Comparison of ENCODE assay signal across 25 cellular contexts in the genomic region with DNA sequence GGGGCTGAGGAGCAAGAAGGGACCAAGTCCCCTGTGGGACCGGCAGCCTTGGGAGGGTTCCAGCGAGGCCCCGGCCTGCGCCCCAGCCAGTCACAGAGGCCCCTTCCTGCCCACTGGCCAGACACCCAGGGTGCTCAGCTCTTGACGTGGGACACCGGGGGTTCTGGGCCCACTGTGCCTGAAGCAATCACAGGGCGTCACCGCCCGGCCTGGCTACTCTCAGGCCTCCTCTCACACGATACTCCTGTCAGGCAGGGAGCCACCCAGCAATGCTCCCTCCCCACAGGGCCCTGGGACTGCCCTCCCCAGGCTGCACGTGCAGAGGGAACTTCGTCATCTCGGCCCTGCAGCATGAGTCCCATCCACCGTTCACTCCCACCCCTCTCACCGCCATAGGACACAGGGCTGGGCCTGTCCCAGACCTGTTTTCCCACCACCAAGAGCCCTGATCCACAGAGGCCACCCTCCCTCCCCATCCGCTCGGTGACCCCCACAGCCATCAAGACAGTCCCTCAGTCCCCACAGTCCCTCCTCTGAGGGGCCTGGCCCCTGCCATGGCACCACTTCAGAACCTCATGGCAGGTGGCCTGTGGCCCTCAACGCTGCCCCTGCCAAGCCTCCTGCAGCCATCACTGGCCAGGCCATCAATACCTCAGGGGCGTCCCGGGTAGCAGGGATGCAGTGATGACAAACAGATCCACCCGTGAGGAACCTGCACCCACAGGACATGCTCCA. TPM values are rescaled to one million over a fixed set of nuclear protein-coding genes. Genes with fewer than 3 reads are reported as not detected.
DNase-seq lines count a peak whose midpoint lies in the region; ATAC-seq, FAIRE-seq and TF ChIP-seq lines count a peak whose summit lies in the region.
"Had no signal": no experiment of that assay in that cellular context is flagged by ENCODE, and none has a peak within 500 bp of the region (broad histone marks: within the 10 kb centered on the region; RNA-seq: fewer than 3 reads in every experiment).

No MANE protein-coding gene starts in this region.

- no peaks in the 10 kb centered on the region for H3K27me3 ChIP-seq in BLaER1
- no peaks in the 10 kb centered on the region for H3K27me3 ChIP-seq in neural progenitor cell
- H3K27me3 ChIP-seq: colonic mucosa, sigmoid colon had no signal

- no peaks in the 10 kb centered on the region for H3K9me3 ChIP-seq in BLaER1
- no peaks in the 10 kb centered on the region for H3K9me3 ChIP-seq in neural progenitor cell (ENCODE audit: low read depth)
- H3K9me3 ChIP-seq: colonic mucosa, sigmoid colon, thoracic aorta had no signal

- DNase-seq in HTR-8/SVneo (ENCODE audit: insufficient read length, low spot score): no peak
- peak; percentile 12 for DNase-seq in glutamatergic neuron
- no peak for DNase-seq in neural progenitor cell (ENCODE audit: low spot score)
- DNase-seq in NCI-H1436 treated with DMSO at 0.1 percent for 48 hours (lab: John Stamatoyannopoulos, UW): no peak
- DNase-seq in activated CD4-positive, alpha-beta T cell treated with anti-CD3 and anti-CD28 coated beads, Interleukin-2, amount 10 ng/mL, durations not matched to agents 7 days and 5 days: no peak
- no peak for DNase-seq in SW480 (ENCODE audit: low spot score)
- DNase-seq: activated B cell treated with CpG ODN at 0.5 μM for 24 hours; activated CD4-positive, alpha-beta T cell treated with anti-CD3 and anti-CD28 coated beads, Interleukin-2, amount 50 U/mL, for 48 hours; activated CD8-positive, alpha-beta memory T cell treated with anti-CD3 and anti-CD28 coated beads, Interleukin-2, amount 50 U/mL, for 48 hours; activated gamma-delta T cell; CD4-positive, CD25-positive, alpha-beta regulatory T cell; colonic mucosa; DMS 273 treated with DMSO at 0.1 percent for 48 hours; KG1; NCI-H526; occipital lobe; RPMI8226; sigmoid colon had no signal

- FAIRE-seq in HTR-8/SVneo (lab: Jason Lieb, UNC): peak; percentile 51
- FAIRE-seq: endometrium, G401.6, GM18507 had no signal

- POLR2A ChIA-PET in activated CD4-positive, alpha-beta T cell treated with anti-CD3 and anti-CD28 coated beads, Interleukin-2, amount 10 ng/mL, durations not matched to agents 7 days and 5 days (lab: Charles Lee): no interaction called here

- peaks cover 98% of the 10 kb centered on the region for H3K79me2 ChIP-seq in neural progenitor cell (ENCODE audit: low read depth)

- CTCF ChIA-PET in activated CD4-positive, alpha-beta T cell treated with anti-CD3 and anti-CD28 coated beads, Interleukin-2, amount 10 ng/mL, durations not matched to agents 7 days and 5 days (lab: Charles Lee): interaction anchor here (1.3 kb wide), 1 partner anchor 8 kb away, joined by 3 read pairs; no protein-coding TSS in a partner anchor

- peaks cover 9% of the 10 kb centered on the region for H3K9me3 Mint-ChIP-seq in glutamatergic neuron (ENCODE audit: unreplicated experiment)
- H3K9me3 Mint-ChIP-seq in neural progenitor cell: peaks cover 15% of the 10 kb centered on the region
- no peaks in the 10 kb centered on the region for H3K9me3 Mint-ChIP-seq in activated CD4-positive, alpha-beta T cell treated with anti-CD3 and anti-CD28 coated beads, Interleukin-2, amount 10 ng/mL, durations not matched to agents 7 days and 5 days
- H3K9me3 Mint-ChIP-seq: activated B cell treated with CpG ODN at 0.5 μM for 24 hours; brain; CD4-positive, CD25-positive, alpha-beta regulatory T cell had no signal

- H3K4me1 Mint-ChIP-seq in glutamatergic neuron (ENCODE audit: low read depth, unreplicated experiment) (peaks cover 22% of the 10 kb centered on the region), neural progenitor cell (peaks cover 16% of the 10 kb centered on the region)
- peaks cover 17% of the 10 kb centered on the region for H3K4me1 Mint-ChIP-seq in activated CD4-positive, alpha-beta T cell treated with anti-CD3 and anti-CD28 coated beads, Interleukin-2, amount 10 ng/mL, durations not matched to agents 7 days and 5 days

- TF ChIP-seq CTCF in glutamatergic neuron (IDR thresholded peaks at IDR 0.05; ENCODE audit: partially characterized antibody, unreplicated experiment): no peak
- TF ChIP-seq CTCF in neural progenitor cell (IDR thresholded peaks at IDR 0.05): no peak

- H3K4me2 ChIP-seq in BLaER1 (peak overlapping the region; percentile 58), neural progenitor cell (no peak overlapping the region)

- H3K27ac ChIP-seq in BLaER1 (peak overlapping the region; percentile 64), neural progenitor cell (no peak overlapping the region)
- H3K27ac ChIP-seq: colonic mucosa, sigmoid colon, thoracic aorta had no signal

- no peak overlapping the region for H2AFZ ChIP-seq in neural progenitor cell (replicated peaks)

- H4K20me1 ChIP-seq in BLaER1: peaks cover 99% of the 10 kb centered on the region
- H4K20me1 ChIP-seq in neural progenitor cell (ENCODE audit: low read depth): peaks cover 73% of the 10 kb centered on the region

- H3K36me3 Mint-ChIP-seq in glutamatergic neuron (ENCODE audit: unreplicated experiment) (no peaks in the 10 kb centered on the region), neural progenitor cell (peaks cover 27% of the 10 kb centered on the region)
- H3K36me3 Mint-ChIP-seq in activated CD4-positive, alpha-beta T cell treated with anti-CD3 and anti-CD28 coated beads, Interleukin-2, amount 10 ng/mL, durations not matched to agents 7 days and 5 days (ENCODE audit: low read depth): peaks cover 3% of the 10 kb centered on the region

- H3F3A ChIP-seq in neural progenitor cell (ENCODE audit: low read depth): no peaks in the 10 kb centered on the region

- no peak overlapping the region for H3K27ac Mint-ChIP-seq in glutamatergic neuron (ENCODE audit: unreplicated experiment)
- H3K27ac Mint-ChIP-seq in neural progenitor cell: peak overlapping the region; percentile 63
- no peak overlapping the region for H3K27ac Mint-ChIP-seq in activated CD4-positive, alpha-beta T cell treated with anti-CD3 and anti-CD28 coated beads, Interleukin-2, amount 10 ng/mL, durations not matched to agents 7 days and 5 days
- H3K27ac Mint-ChIP-seq: activated B cell treated with CpG ODN at 0.5 μM for 24 hours had no signal

- H3K4me1 ChIP-seq in BLaER1 (peaks cover 70% of the 10 kb centered on the region), neural progenitor cell (no peaks in the 10 kb centered on the region)
- H3K4me1 ChIP-seq: colonic mucosa had no signal

- H3K27me3 Mint-ChIP-seq in glutamatergic neuron (ENCODE audit: unreplicated experiment) (peaks cover 9% of the 10 kb centered on the region), neural progenitor cell (ENCODE audit: insufficient read depth, low read depth) (peaks cover 4% of the 10 kb centered on the region)
- H3K27me3 Mint-ChIP-seq in activated CD4-positive, alpha-beta T cell treated with anti-CD3 and anti-CD28 coated beads, Interleukin-2, amount 10 ng/mL, durations not matched to agents 7 days and 5 days: no peaks in the 10 kb centered on the region
- H3K27me3 Mint-ChIP-seq: activated B cell treated with CpG ODN at 0.5 μM for 24 hours; brain; CD4-positive, CD25-positive, alpha-beta regulatory T cell had no signal

- H3K9ac ChIP-seq in BLaER1 (peak overlapping the region; percentile 48), neural progenitor cell (no peak overlapping the region)

- H3K36me3 ChIP-seq in BLaER1 (peaks cover 53% of the 10 kb centered on the region), neural progenitor cell (no peaks in the 10 kb centered on the region)
- H3K36me3 ChIP-seq: colonic mucosa, thoracic aorta had no signal

- H3K4me3 Mint-ChIP-seq in glutamatergic neuron (ENCODE audit: unreplicated experiment) (no peak overlapping the region), neural progenitor cell (no peak overlapping the region)
- no peak overlapping the region for H3K4me3 Mint-ChIP-seq in activated CD4-positive, alpha-beta T cell treated with anti-CD3 and anti-CD28 coated beads, Interleukin-2, amount 10 ng/mL, durations not matched to agents 7 days and 5 days
- H3K4me3 Mint-ChIP-seq: activated B cell treated with CpG ODN at 0.5 μM for 24 hours had no signal

- H3K4me3 ChIP-seq in BLaER1 (no peak overlapping the region), neural progenitor cell (no peak overlapping the region)
- H3K4me3 ChIP-seq: colonic mucosa, sigmoid colon, thoracic aorta had no signal

- ATAC-seq in GM21717 (IDR thresholded peaks at IDR 0.05; ENCODE audit: unreplicated experiment): no peak

RNA-seq across cellular contexts. Expression of a gene that starts 14.3 kb away (rescaled TPM):
- total RNA-seq in glutamatergic neuron (ENCODE audit: unreplicated experiment) (20.0 TPM), neural progenitor cell (ENCODE audit: low replicate concordance) (9.9 and 10.8 TPM in 2 replicates)
- total RNA-seq in activated CD4-positive, alpha-beta T cell treated with anti-CD3 and anti-CD28 coated beads, Interleukin-2, amount 10 ng/mL, durations not matched to agents 7 days and 5 days: 10 to 100 TPM; 24.2 to 32.0 TPM
